In genomic region chr3:157465741-157466140, GRCh38 we compare ENCODE assay signal across 2 cellular contexts.
TF ChIP-seq lines count a peak whose summit lies in the region.

No MANE protein-coding gene starts in this region.

TF ChIP-seq in IMR-90, 13 proteins besides CTCF, POLR2A, EP300 and RAD21:
- TF ChIP-seq CHD1 (IDR thresholded peaks at IDR 0.05; ENCODE audit: low read depth, low read length) = no peak
- TF ChIP-seq USF2 (IDR thresholded peaks at IDR 0.05; ENCODE audit: low read depth, low read length) = no peak
- TF ChIP-seq CEBPB (IDR thresholded peaks at IDR 0.05; ENCODE audit: low read depth, low read length) = no peak
- TF ChIP-seq NFE2L2 (IDR thresholded peaks at IDR 0.05; ENCODE audit: low read depth, low read length) = no peak

TF ChIP-seq in HepG2, 621 proteins besides CTCF, POLR2A, EP300 and RAD21:
- no peak for TF ChIP-seq ZNF773 (CRISPR knock-in tag; IDR thresholded peaks at IDR 0.05; ENCODE audit: borderline replicate concordance)
- no peak for TF ChIP-seq SRSF9 (IDR thresholded peaks at IDR 0.05; ENCODE audit: borderline replicate concordance, insufficient read depth, low read depth, low read length, poor library complexity, severe bottlenecking)
- no peak for TF ChIP-seq PLRG1 (conservative IDR thresholded peaks at IDR 0.05)
- no peak for TF ChIP-seq POGZ (CRISPR knock-in tag; IDR thresholded peaks at IDR 0.05)
- no peak for TF ChIP-seq ZNF776 (CRISPR knock-in tag; IDR thresholded peaks at IDR 0.05)
- no peak for TF ChIP-seq RELA (CRISPR knock-in tag; IDR thresholded peaks at IDR 0.05)
- no peak for TF ChIP-seq NR1H2 (CRISPR knock-in tag; IDR thresholded peaks at IDR 0.05; ENCODE audit: borderline replicate concordance, low read depth)
- TF ChIP-seq RFX1 (IDR thresholded peaks at IDR 0.05) = no peak
- TF ChIP-seq RARG (CRISPR knock-in tag; IDR thresholded peaks at IDR 0.05; ENCODE audit: low read depth) = no peak
- no peak for TF ChIP-seq NFAT5 (CRISPR knock-in tag; IDR thresholded peaks at IDR 0.05)
TF ChIP-seq in HepG2: peak in this region for 0.
